In the genomic region with DNA sequence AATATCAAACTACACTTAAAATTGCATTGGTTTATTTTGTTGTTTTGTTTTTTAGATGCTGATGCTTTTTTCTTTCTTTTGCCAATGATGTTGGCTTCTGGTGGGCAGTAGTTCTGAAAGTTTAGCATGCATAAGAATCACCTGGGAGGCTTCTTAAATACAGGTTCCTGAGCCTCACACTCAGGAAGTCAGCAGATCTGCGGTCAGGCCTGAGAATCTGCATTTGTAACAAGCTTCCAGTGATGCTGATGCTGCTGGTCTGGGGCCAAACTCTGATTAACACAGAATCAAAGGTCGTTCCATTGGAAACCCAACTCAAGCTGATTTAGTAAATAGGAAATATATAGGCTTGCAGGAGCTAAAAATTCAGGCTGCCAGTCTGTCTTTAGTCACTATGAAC, we compare ENCODE assay signal across 5 cellular contexts.
"Had no signal": no experiment of that assay in that cellular context is flagged by ENCODE, and none has a peak within 500 bp of the region (broad histone marks: within the 10 kb centered on the region; RNA-seq: fewer than 3 reads in every experiment).

No MANE protein-coding gene starts in this region.

- H3K9ac ChIP-seq: GM23248 had no signal

- H3K4me3 ChIP-seq: GM23248, K562 had no signal

- H3K9me3 Mint-ChIP-seq: H9 had no signal

- DNase-seq: GM23248, H9, HCEC 1CT, IMR-90 had no signal

- H3K27ac ChIP-seq: GM23248 had no signal

- ATAC-seq: K562 had no signal

- H2AFZ ChIP-seq: GM23248 had no signal

- H3K4me3 Mint-ChIP-seq: H9 had no signal
